ENCODE assay signal across 8 cellular contexts in genomic region chr17:28949185-28950016, GRCh38. TPM values are rescaled to one million over a fixed set of nuclear protein-coding genes. Genes with fewer than 3 reads are reported as not detected.
DNase-seq lines count a peak whose midpoint lies in the region; ATAC-seq and TF ChIP-seq lines count a peak whose summit lies in the region.

No MANE protein-coding gene starts in this region.

- TF ChIP-seq CTCF in AG04450 (IDR thresholded peaks at IDR 0.05; ENCODE audit: low read depth, low read length): no peak
- no peak for TF ChIP-seq CTCF in thoracic aorta (IDR thresholded peaks at IDR 0.05)

- ATAC-seq in thoracic aorta (ENCODE audit: insufficient number of reproducible peaks, low FRiP score, low read depth) (no peak), HG03520 (IDR thresholded peaks at IDR 0.05; ENCODE audit: unreplicated experiment) (no peak)

- peaks cover 25 to 50% of the 10 kb centered on the region in 2 donors for H3K4me1 ChIP-seq in thoracic aorta (ENCODE audit: control insufficient read depth in 1 of 2, low read depth in 2 of 2)

- H3K4me3 ChIP-seq in AG04450 (ENCODE audit: low read depth, low read length) (peak overlapping the region; percentile 92), thoracic aorta (peak overlapping the region; percentile 87)

- H3K27ac ChIP-seq in AG04450 (ENCODE audit: low read depth, low read length): peak overlapping the region; percentile 75
- peak overlapping the region; percentile 81 for H3K27ac ChIP-seq in thoracic aorta

- DNase-seq in AG04450 (ENCODE audit: low read depth, low spot score) (no peak), HCEC 1CT (peak; percentile 46), RPMI8226 (peak; percentile 52), globus pallidus (ENCODE audit: low spot score) (peak; percentile 68), nucleus accumbens (lab: John Stamatoyannopoulos, UW) (peak in 44 of 56 donors; percentile 28 to 83 (median 58)), thoracic aorta (ENCODE audit: low spot score) (no peak)
- peak; percentile 23 for DNase-seq in activated gamma-delta T cell treated with anti-CD3 and anti-CD28 coated beads, Interleukin-2, amount 50 U/mL, for 16 hours (ENCODE audit: low read depth)

- peaks cover 3% of the 10 kb centered on the region; the same call in 1 of the 2 replicates for H3K9me3 ChIP-seq in AG04450 (ENCODE audit: control insufficient read depth, insufficient read depth, low read length)
- H3K9me3 ChIP-seq in thoracic aorta: no peaks in the 10 kb centered on the region

- CTCF ChIA-PET in AG04450 (lab: Charles Lee): interaction anchor here (0.5 to 1.8 kb wide), 8 partner anchors 42 to 222 kb away, joined by 3 to 10 read pairs (median 4); no protein-coding TSS in a partner anchor

- H3K27me3 ChIP-seq in AG04450 (ENCODE audit: control insufficient read depth, insufficient read depth, low read length) (no peaks in the 10 kb centered on the region), thoracic aorta (replicated peaks; ENCODE audit: insufficient read depth) (no peaks in the 10 kb centered on the region)

- POLR2A ChIA-PET in AG04450 (lab: Yijun Ruan, JAX): interaction anchor here (0.6 to 2.4 kb wide), 8 partner anchors 12 to 230 kb away, joined by 3 to 27 read pairs (median 5); partner anchors contain the start of genes NEK8, RPL23A and TLCD1

- no peaks in the 10 kb centered on the region for H3K36me3 ChIP-seq in thoracic aorta

RNA-seq across cellular contexts. Expression of gene PHF12, which starts 1.9 kb away (rescaled TPM):
- polyA plus RNA-seq in AG04450 (2011; rRNA removed): 13.6 and 17.8 TPM in 2 replicates
- polyA minus RNA-seq in AG04450 (2011; rRNA and poly(A)+ RNA removed): 38.7 and 50.1 TPM in 2 replicates
- 10 to 100 TPM; 46.4 to 99.4 TPM for total RNA-seq in thoracic aorta

RNA-seq across cellular contexts. Expression of gene DHRS13, which starts 46.5 kb away (rescaled TPM):
- polyA plus RNA-seq in AG04450 (2011; rRNA removed): 2.9 and 3.1 TPM in 2 replicates
- polyA minus RNA-seq in AG04450 (2011; rRNA and poly(A)+ RNA removed): 1.5 and 2.3 TPM in 2 replicates
- total RNA-seq in thoracic aorta: 10 to 100 TPM in 1 of 2 donors, 1 to 10 TPM in 1; 3.7 to 12.2 TPM

RNA-seq across cellular contexts. Expression of gene FLOT2, which starts 51.9 kb away (rescaled TPM):
- 80.5 and 83.9 TPM in 2 replicates for polyA plus RNA-seq in AG04450 (2011; rRNA removed)
- polyA minus RNA-seq in AG04450 (2011; rRNA and poly(A)+ RNA removed): 87.8 and 106 TPM in 2 replicates
- total RNA-seq in thoracic aorta: 10 to 100 TPM; 71.3 to 92.1 TPM

RNA-seq across cellular contexts. Expression of gene SEZ6, which starts 56.4 kb away (rescaled TPM):
- not detected in 2 replicates for polyA plus RNA-seq in AG04450 (2011; rRNA removed)
- not detected in 2 replicates for polyA minus RNA-seq in AG04450 (2011; rRNA and poly(A)+ RNA removed)
- total RNA-seq in thoracic aorta: not detected

Comparison
In these comparisons a context has a peak if more than half of its experiments do, and no peak if none do; other contexts are left out.
1. DNase-seq: peak in HCEC 1CT (single experiment), RPMI8226 (single experiment), activated gamma-delta T cell treated with anti-CD3 and anti-CD28 coated beads, Interleukin-2, amount 50 U/mL, for 16 hours (single experiment), globus pallidus (single experiment) and nucleus accumbens (44 of 56); none in AG04450 (single experiment) and thoracic aorta (single experiment).